11 cellular contexts compared by ENCODE assay signal in the genomic region with DNA sequence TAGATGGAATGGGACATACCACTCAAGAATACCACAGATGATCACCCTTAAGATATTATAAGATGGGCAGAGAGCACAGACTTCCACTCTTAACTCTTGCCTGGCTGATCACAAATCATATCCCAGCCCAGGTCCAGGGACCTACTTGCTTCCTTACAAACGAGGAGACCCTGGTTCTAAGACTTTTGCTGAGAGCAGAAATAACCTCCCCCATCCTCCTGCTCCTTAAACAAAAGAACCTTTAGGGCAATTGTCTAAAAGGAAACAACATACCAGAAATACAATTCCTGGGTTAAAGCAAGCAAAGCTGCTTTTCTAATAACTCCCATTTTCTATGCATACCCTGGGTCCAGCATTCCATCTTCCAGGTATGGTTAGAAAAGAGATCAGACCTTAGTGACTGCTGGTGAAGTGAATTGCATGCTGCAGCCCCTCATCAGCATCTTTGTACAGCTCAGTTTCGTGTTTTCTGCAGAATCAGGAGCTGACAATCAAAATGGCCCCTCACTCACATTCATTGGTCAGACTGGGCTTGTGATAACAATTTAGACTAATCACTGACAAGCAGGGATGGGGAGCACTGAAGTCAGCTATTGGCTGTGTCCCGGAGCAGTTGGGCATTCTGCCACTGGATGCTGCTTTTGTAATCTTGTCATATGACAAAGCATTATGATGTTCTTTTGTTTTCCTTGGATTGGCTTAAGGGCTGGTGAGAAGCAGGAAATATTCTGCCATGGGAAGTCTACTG. TPM values are rescaled to one million over a fixed set of nuclear protein-coding genes. Genes with fewer than 3 reads are reported as not detected.
A peak's percentile ranks its signal among the peaks of the same experiment; 100 is the strongest.
DNase-seq lines count a peak whose midpoint lies in the region; ATAC-seq, FAIRE-seq and TF ChIP-seq lines count a peak whose summit lies in the region.
"Had no signal": no experiment of that assay in that cellular context is flagged by ENCODE, and none has a peak within 500 bp of the region (broad histone marks: within the 10 kb centered on the region; RNA-seq: fewer than 3 reads in every experiment).

No MANE protein-coding gene starts in this region.

- peaks cover 16% of the 10 kb centered on the region; the same call in 1 of the 2 replicates for H3F3A ChIP-seq in PC-9 (ENCODE audit: insufficient read depth, low read depth)

- H3K36me3 ChIP-seq in endothelial cell of umbilical vein (ENCODE audit: control insufficient read depth in 2 of 2, extremely low read depth in 1 of 2, insufficient read depth in 2 of 2, low read length in 2 of 2), result no peaks in the 10 kb centered on the region
- no peaks in the 10 kb centered on the region for H3K36me3 ChIP-seq in PC-9 (ENCODE audit: low read depth)

- H3K9ac ChIP-seq in endothelial cell of umbilical vein (replicated peaks; ENCODE audit: extremely low read depth, insufficient read depth, low read length), result no peak overlapping the region
- H3K9ac ChIP-seq: BLaER1 treated with 17β-estradiol and CSF1 and Interleukin-3, amounts not matched to agents 10 nM and 100 nM; KMS-11 had no signal

- POLR2A ChIA-PET in endothelial cell of umbilical vein (lab: Charles Lee), result no interaction called here
- POLR2A ChIA-PET in naive thymus-derived CD8-positive, alpha-beta T cell (lab: Charles Lee), result no interaction called here
- POLR2A ChIA-PET in PC-9 (lab: Charles Lee; ENCODE audit: unreplicated experiment), result interaction anchor here (0.6 kb wide), 1 partner anchor 64 kb away, joined by 4 read pairs; no protein-coding TSS in a partner anchor

- TF ChIP-seq CTCF in endothelial cell of umbilical vein (IDR thresholded peaks at IDR 0.05; ENCODE audit: extremely low read depth in 1 of 2, insufficient read depth in 1 of 2, low read depth in 1 of 2, low read length in 2 of 2) (no peak), PC-9 (conservative IDR thresholded peaks at IDR 0.05) (no peak)

- H4K20me1 ChIP-seq in endothelial cell of umbilical vein (replicated peaks; ENCODE audit: control insufficient read depth, extremely low read depth, insufficient read depth, low read length) (no peaks in the 10 kb centered on the region), PC-9 (ENCODE audit: insufficient read depth) (no peaks in the 10 kb centered on the region)
- H4K20me1 ChIP-seq: BLaER1 treated with 17β-estradiol and CSF1 and Interleukin-3, amounts not matched to agents 10 nM and 100 nM had no signal

- BruUV-seq in endothelial cell of umbilical vein (replicated peaks; lab: Mats Ljungman, UMichigan) (no TSS peak), PC-9 (replicated peaks; lab: Mats Ljungman, UMichigan) (no TSS peak)

- peaks cover 14 to 32% (median 15%) of the 10 kb centered on the region in 3 donors for H3K36me3 Mint-ChIP-seq in naive thymus-derived CD8-positive, alpha-beta T cell

- H3K9me3 ChIP-seq in endothelial cell of umbilical vein (replicated peaks; ENCODE audit: control insufficient read depth, insufficient read depth, low read length), result no peaks in the 10 kb centered on the region
- no peaks in the 10 kb centered on the region for H3K9me3 ChIP-seq in PC-9 (ENCODE audit: insufficient read depth, low read depth)

- H2AFZ ChIP-seq in endothelial cell of umbilical vein (ENCODE audit: low read depth, low read length) (no peak overlapping the region), PC-9 (no peak overlapping the region)

- H3K27ac Mint-ChIP-seq in naive thymus-derived CD8-positive, alpha-beta T cell, result peak overlapping the region in 1 of 10 donors; percentile 4

- no peak for TF ChIP-seq POLR2A in endothelial cell of umbilical vein (IDR thresholded peaks at IDR 0.05; ENCODE audit: low read depth, low read length)

- no peaks in the 10 kb centered on the region for H3K79me2 ChIP-seq in endothelial cell of umbilical vein (ENCODE audit: control insufficient read depth, insufficient read depth, low read length)
- no peaks in the 10 kb centered on the region for H3K79me2 ChIP-seq in PC-9 (ENCODE audit: low read depth)

- no peak overlapping the region for H3K27ac ChIP-seq in endothelial cell of umbilical vein (ENCODE audit: insufficient read depth, low read depth, low read length)
- H3K27ac ChIP-seq in PC-9, result no peak overlapping the region
- H3K27ac ChIP-seq: BLaER1 treated with 17β-estradiol and CSF1 and Interleukin-3, amounts not matched to agents 10 nM and 100 nM; KMS-11; VCaP had no signal

- CTCF ChIA-PET in endothelial cell of umbilical vein (lab: Charles Lee), result interaction anchor here (1.1 to 2.0 kb wide), 2 partner anchors 10 to 27 kb away, joined by 3 to 6 read pairs; no protein-coding TSS in a partner anchor
- CTCF ChIA-PET in PC-9 (lab: Charles Lee), result no interaction called here

- no peaks in the 10 kb centered on the region for H3K9me2 ChIP-seq in PC-9 (ENCODE audit: insufficient read depth)

- H3K9me1 ChIP-seq in endothelial cell of umbilical vein (replicated peaks; ENCODE audit: control insufficient read depth, extremely low read depth, insufficient read depth, low read length), result no peaks in the 10 kb centered on the region

- H3K9me3 Mint-ChIP-seq in naive thymus-derived CD8-positive, alpha-beta T cell, result no peaks in the 10 kb centered on the region

- DNase-seq in AG08395 (ENCODE audit: low spot score), result peak; percentile 64
- DNase-seq in NCI-H2227 treated with DMSO at 0.1 percent for 48 hours (lab: John Stamatoyannopoulos, UW), result peak; percentile 90
- peak; percentile 90 for DNase-seq in endothelial cell of umbilical vein (ENCODE audit: low read depth, low spot score)
- peak; percentile 50 for DNase-seq in mucosa of gallbladder (ENCODE audit: low spot score)
- DNase-seq in naive thymus-derived CD8-positive, alpha-beta T cell, result no peak
- no peak for DNase-seq in stimulated activated naive CD4-positive, alpha-beta T cell treated with Interleukin-2 at 50 U/mL for 16 hours (lab: John Stamatoyannopoulos, UW)
- DNase-seq in PC-9, result no peak

- FAIRE-seq in endothelial cell of umbilical vein (lab: Jason Lieb, UNC), result peak; percentile 80

- ATAC-seq in naive thymus-derived CD8-positive, alpha-beta T cell, result no peak
- no peak for ATAC-seq in HG02571 (IDR thresholded peaks at IDR 0.05; ENCODE audit: unreplicated experiment)

- no peaks in the 10 kb centered on the region for H3K27me3 ChIP-seq in endothelial cell of umbilical vein (ENCODE audit: control insufficient read depth in 2 of 2, insufficient read depth in 2 of 2, low read length in 2 of 2)
- no peaks in the 10 kb centered on the region for H3K27me3 ChIP-seq in PC-9 (ENCODE audit: insufficient read depth, low read depth)
- H3K27me3 ChIP-seq: BLaER1 treated with 17β-estradiol and CSF1 and Interleukin-3, amounts not matched to agents 10 nM and 100 nM had no signal

- H3K4me2 ChIP-seq in endothelial cell of umbilical vein (ENCODE audit: insufficient read depth, low read length) (no peak overlapping the region), PC-9 (no peak overlapping the region)
- H3K4me2 ChIP-seq: BLaER1 treated with 17β-estradiol and CSF1 and Interleukin-3, amounts not matched to agents 10 nM and 100 nM; KMS-11 had no signal

- H3K27me3 Mint-ChIP-seq in naive thymus-derived CD8-positive, alpha-beta T cell, result peaks cover 4 to 56% (median 11%) of the 10 kb centered on the region in 5 donors

- peaks cover 2% of the 10 kb centered on the region for H3K4me1 ChIP-seq in endothelial cell of umbilical vein (ENCODE audit: control insufficient read depth, extremely low read depth, insufficient read depth, low read length)
- H3K4me1 ChIP-seq in PC-9 (replicated peaks; ENCODE audit: insufficient read depth), result peaks cover 20% of the 10 kb centered on the region

- intact Hi-C loops in endothelial cell of umbilical vein (cut with micrococcal nuclease) (no loop called here), PC-9 (cut with micrococcal nuclease; ENCODE audit: unreplicated experiment) (no loop called here)

- no peak overlapping the region for H3K4me3 ChIP-seq in endothelial cell of umbilical vein (replicated peaks in 1 of 3; ENCODE audit: insufficient read depth in 1 of 3, low read depth in 1 of 3, low read length in 3 of 3)
- no peak overlapping the region for H3K4me3 ChIP-seq in PC-9
- H3K4me3 ChIP-seq: BLaER1 treated with 17β-estradiol and CSF1 and Interleukin-3, amounts not matched to agents 10 nM and 100 nM had no signal

- no peak overlapping the region for H3K4me3 Mint-ChIP-seq in naive thymus-derived CD8-positive, alpha-beta T cell

- dilution Hi-C loops in endothelial cell of umbilical vein (cut with MboI; ENCODE audit: extremely low pct_ligation_motif_present, low sequenced_read_pairs), result no loop called here

- H3K4me1 Mint-ChIP-seq in naive thymus-derived CD8-positive, alpha-beta T cell, result peaks cover 0 to 12% (median 4%) of the 10 kb centered on the region in 4 donors

RNA-seq across cellular contexts. Expression of gene IFIT3, which starts 14.6 kb away (rescaled TPM):
- total RNA-seq in endothelial cell of umbilical vein (2.6 and 3.1 TPM in 2 replicates), mucosa of gallbladder (11.1 TPM), PC-9 (2021) (6.2 and 7.2 TPM in 2 replicates)
- 0.91 and 1.2 TPM in 2 replicates for polyA plus RNA-seq in endothelial cell of umbilical vein
- polyA plus RNA-seq in endothelial cell of umbilical vein (2011; cell fraction: cytosol; rRNA removed), result 2.0 and 2.4 TPM in 2 replicates
- 0.68 and 1.1 TPM in 2 replicates for polyA plus RNA-seq in endothelial cell of umbilical vein (2011; cell fraction: nucleus; rRNA removed)
- 1.4 and 1.7 TPM in 2 replicates for polyA plus RNA-seq in endothelial cell of umbilical vein (2012)
- 1.4 and 1.8 TPM in 2 replicates for polyA minus RNA-seq in endothelial cell of umbilical vein
- polyA minus RNA-seq in endothelial cell of umbilical vein (2011; cell fraction: cytosol; rRNA and poly(A)+ RNA removed), result 3.0 TPM
- 1.1 and 1.3 TPM in 2 replicates for polyA minus RNA-seq in endothelial cell of umbilical vein (2011; cell fraction: nucleus; rRNA and poly(A)+ RNA removed)
- total RNA-seq in naive thymus-derived CD8-positive, alpha-beta T cell, result under 1 TPM; 0.57 to 0.58 TPM
- polyA plus RNA-seq in naive thymus-derived CD8-positive, alpha-beta T cell, result 1 to 10 TPM; 1.0 to 3.2 (median 2.6) TPM

RNA-seq across cellular contexts. Expression of gene IFIT1B, which starts 35.5 kb away (rescaled TPM):
- total RNA-seq in endothelial cell of umbilical vein (not detected in 2 replicates), mucosa of gallbladder (not detected), PC-9 (2021) (not detected in 2 replicates)
- not detected in 2 replicates for polyA plus RNA-seq in endothelial cell of umbilical vein
- not detected in 2 replicates for polyA plus RNA-seq in endothelial cell of umbilical vein (2011; cell fraction: cytosol; rRNA removed)
- polyA plus RNA-seq in endothelial cell of umbilical vein (2011; cell fraction: nucleus; rRNA removed), result not detected in 2 replicates
- not detected in 2 replicates for polyA plus RNA-seq in endothelial cell of umbilical vein (2012)
- polyA minus RNA-seq in endothelial cell of umbilical vein, result not detected in 2 replicates
- polyA minus RNA-seq in endothelial cell of umbilical vein (2011; cell fraction: cytosol; rRNA and poly(A)+ RNA removed), result not detected
- polyA minus RNA-seq in endothelial cell of umbilical vein (2011; cell fraction: nucleus; rRNA and poly(A)+ RNA removed), result not detected in 2 replicates
- not detected for total RNA-seq in naive thymus-derived CD8-positive, alpha-beta T cell
- polyA plus RNA-seq in naive thymus-derived CD8-positive, alpha-beta T cell, result not detected

RNA-seq across cellular contexts. Expression of gene IFIT2, which starts 40.5 kb away (rescaled TPM):
- total RNA-seq in endothelial cell of umbilical vein, result 0.51 and 1.4 TPM in 2 replicates
- 0.16 and 0.23 TPM in 2 replicates for polyA plus RNA-seq in endothelial cell of umbilical vein
- polyA plus RNA-seq in endothelial cell of umbilical vein (2011; cell fraction: cytosol; rRNA removed), result 0.26 and 0.35 TPM in 2 replicates
- polyA plus RNA-seq in endothelial cell of umbilical vein (2011; cell fraction: nucleus; rRNA removed), result 0.20 TPM in 2 replicates
- 0.45 and 0.46 TPM in 2 replicates for polyA plus RNA-seq in endothelial cell of umbilical vein (2012)
- polyA minus RNA-seq in endothelial cell of umbilical vein, result 0.29 and 0.68 TPM in 2 replicates
- polyA minus RNA-seq in endothelial cell of umbilical vein (2011; cell fraction: cytosol; rRNA and poly(A)+ RNA removed), result 1.8 TPM
- 0.29 and 0.38 TPM in 2 replicates for polyA minus RNA-seq in endothelial cell of umbilical vein (2011; cell fraction: nucleus; rRNA and poly(A)+ RNA removed)
- total RNA-seq in mucosa of gallbladder, result 11.8 TPM
- total RNA-seq in naive thymus-derived CD8-positive, alpha-beta T cell, result 1 to 10 TPM; 5.6 to 7.0 TPM
- 1 to 10 TPM; 3.7 to 7.0 (median 5.7) TPM for polyA plus RNA-seq in naive thymus-derived CD8-positive, alpha-beta T cell
- 3.6 and 4.4 TPM in 2 replicates for total RNA-seq in PC-9 (2021)

RNA-seq across cellular contexts. Expression of gene IFIT1, which starts 50.0 kb away (rescaled TPM):
- total RNA-seq in endothelial cell of umbilical vein (0.39 and 0.75 TPM in 2 replicates), mucosa of gallbladder (14.4 TPM), PC-9 (2021) (3.4 TPM in 2 replicates)
- polyA plus RNA-seq in endothelial cell of umbilical vein, result 0.51 and 0.57 TPM in 2 replicates
- 0.63 and 0.82 TPM in 2 replicates for polyA plus RNA-seq in endothelial cell of umbilical vein (2011; cell fraction: cytosol; rRNA removed)
- polyA plus RNA-seq in endothelial cell of umbilical vein (2011; cell fraction: nucleus; rRNA removed), result 0.60 and 0.66 TPM in 2 replicates
- polyA plus RNA-seq in endothelial cell of umbilical vein (2012), result 1.2 and 1.6 TPM in 2 replicates
- 0.51 and 0.68 TPM in 2 replicates for polyA minus RNA-seq in endothelial cell of umbilical vein
- 1.0 TPM for polyA minus RNA-seq in endothelial cell of umbilical vein (2011; cell fraction: cytosol; rRNA and poly(A)+ RNA removed)
- polyA minus RNA-seq in endothelial cell of umbilical vein (2011; cell fraction: nucleus; rRNA and poly(A)+ RNA removed), result 0.10 TPM in 1 of 2 replicates, not detected in the other
- 1 to 10 TPM; 2.9 to 3.7 TPM for total RNA-seq in naive thymus-derived CD8-positive, alpha-beta T cell
- polyA plus RNA-seq in naive thymus-derived CD8-positive, alpha-beta T cell, result 1 to 10 TPM; 1.0 to 6.9 (median 2.9) TPM

Comparison
In these comparisons a context has a peak if more than half of its experiments do, and no peak if none do; other contexts are left out.
1. DNase-seq: peak in AG08395 (single experiment), NCI-H2227 treated with DMSO at 0.1 percent for 48 hours (single experiment), endothelial cell of umbilical vein (single experiment) and mucosa of gallbladder (single experiment); none in naive thymus-derived CD8-positive, alpha-beta T cell (0 of 10), stimulated activated naive CD4-positive, alpha-beta T cell treated with Interleukin-2 at 50 U/mL for 16 hours (single experiment) and PC-9 (0 of 2).